1 cellular context compared by ENCODE assay signal in the genomic region with DNA sequence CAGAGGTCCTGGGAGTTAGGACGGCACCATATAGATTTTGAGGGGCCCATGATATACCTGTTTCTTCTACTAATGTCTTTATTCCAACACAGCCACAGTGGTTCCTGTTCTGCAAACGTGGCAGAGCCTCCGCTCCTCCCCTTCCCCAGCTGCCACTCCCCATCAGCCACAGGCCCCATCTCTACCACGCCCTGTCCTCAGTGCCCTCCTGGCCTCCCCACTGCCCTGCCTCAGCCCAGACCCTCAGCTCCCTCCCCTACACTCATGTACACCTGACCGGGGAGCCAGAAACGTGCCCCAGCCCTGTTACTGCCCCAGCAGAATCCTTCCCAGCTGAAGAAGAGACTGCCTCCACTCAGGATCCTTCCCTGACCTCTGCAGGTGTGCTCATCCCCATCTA.
TF ChIP-seq lines count a peak whose summit lies in the region.

No MANE protein-coding gene starts in this region.

TF ChIP-seq in H1, 55 proteins besides CTCF, POLR2A, EP300 and RAD21:
- TF ChIP-seq KDM5A (IDR thresholded peaks at IDR 0.05; ENCODE audit: low read length): no peak
- TF ChIP-seq TBP (IDR thresholded peaks at IDR 0.05; ENCODE audit: low read depth, low read length): no peak
- TF ChIP-seq BACH1 (IDR thresholded peaks at IDR 0.05; ENCODE audit: low read length): no peak
- TF ChIP-seq SIX5 (IDR thresholded peaks at IDR 0.05; ENCODE audit: low read depth, low read length): no peak
- no peak for TF ChIP-seq SAP30 (IDR thresholded peaks at IDR 0.05; ENCODE audit: insufficient read depth, insufficient replicate concordance, low read length)
- TF ChIP-seq SIN3A (conservative IDR thresholded peaks at IDR 0.05 in 1 of 2, IDR thresholded peaks at IDR 0.05 in 1 of 2; ENCODE audit: low read depth in 1 of 2, low read length in 2 of 2): no peak
- TF ChIP-seq SRF (IDR thresholded peaks at IDR 0.05; ENCODE audit: low read depth, low read length): no peak
TF ChIP-seq in H1: peak in this region for 0.
